31 cellular contexts compared by ENCODE assay signal in the genomic region with DNA sequence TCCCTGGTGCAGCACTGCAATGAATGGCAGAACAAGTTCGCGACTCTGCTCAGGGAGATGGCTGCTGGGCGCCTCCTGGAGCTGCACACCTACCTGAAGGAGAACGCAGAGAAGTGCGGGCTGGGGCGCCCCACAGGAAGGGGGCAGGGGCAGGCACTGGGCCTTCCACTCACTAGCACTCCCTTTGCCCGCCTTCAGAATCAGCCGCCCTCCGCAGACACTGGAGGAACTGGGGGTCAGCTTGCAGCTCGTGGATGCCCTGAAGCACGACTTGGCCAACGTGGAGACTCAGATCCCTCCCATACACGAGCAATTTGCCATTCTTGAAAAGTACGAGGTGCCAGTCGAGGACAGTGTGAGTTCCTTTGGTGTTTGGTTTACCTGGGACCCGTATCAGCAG. TPM values are rescaled to one million over a fixed set of nuclear protein-coding genes. Genes with fewer than 3 reads are reported as not detected.
"Had no signal": no experiment of that assay in that cellular context is flagged by ENCODE, and none has a peak within 500 bp of the region (broad histone marks: within the 10 kb centered on the region; RNA-seq: fewer than 3 reads in every experiment).

No MANE protein-coding gene starts in this region.

- H3K4me1 Mint-ChIP-seq: activated T-helper 17 cell treated with anti-CD3 and anti-CD28 coated beads, Interleukin-2, amount 50 U/mL, for 72 hours; central memory CD8-positive, alpha-beta T cell had no signal

- H3K4me1 ChIP-seq: esophagus muscularis mucosa, foreskin keratinocyte, gastrocnemius medialis, heart left ventricle had no signal

- H3K36me3 ChIP-seq: brain microvascular endothelial cell, esophagus muscularis mucosa, gastrocnemius medialis, heart left ventricle had no signal

- DNase-seq: activated CD4-positive, alpha-beta T cell treated with anti-CD3 and anti-CD28 coated beads for 1 hour; activated CD4-positive, alpha-beta T cell treated with anti-CD3 and anti-CD28 coated beads for 48 hours; activated CD4-positive, alpha-beta T cell treated with anti-CD3 and anti-CD28 coated beads, Interleukin-2, amount 50 U/mL, for 1 hour; activated CD4-positive, alpha-beta T cell treated with anti-CD3 and anti-CD28 coated beads, Interleukin-2, amount 50 U/mL, for 48 hours; activated CD8-positive, alpha-beta memory T cell treated with anti-CD3 and anti-CD28 coated beads for 24 hours; activated CD8-positive, alpha-beta T cell treated with anti-CD3 and anti-CD28 coated beads for 36 hours; activated effector memory CD4-positive, alpha-beta T cell treated with Interleukin-2 at 50 U/mL for 16 hours; activated gamma-delta T cell treated with Interleukin-2 at 50 U/mL for 16 hours; activated naive CD4-positive, alpha-beta T cell treated with anti-CD3 and anti-CD28 coated beads, Interleukin-2, amount 50 U/mL, for 16 hours; activated naive CD4-positive, alpha-beta T cell treated with Interleukin-2 at 50 U/mL for 16 hours; activated T-cell treated with anti-CD3 and anti-CD28 coated beads, Interleukin-2, amount 50 U/mL, for 4 hours; amniotic stem cell; anterior cingulate cortex; brain microvascular endothelial cell; cortex of kidney; dermis blood vessel endothelial cell; effector CD4-positive, alpha-beta T cell; effector memory CD8-positive, alpha-beta T cell; erythroblast; foreskin keratinocyte; gastrocnemius medialis; glutamatergic neuron; heart left ventricle; T-helper 2 cell had no signal

- H3K27ac Mint-ChIP-seq: activated CD8-positive, alpha-beta T cell treated with anti-CD3 and anti-CD28 coated beads for 36 hours; activated naive CD8-positive, alpha-beta T cell; activated T-helper 17 cell treated with anti-CD3 and anti-CD28 coated beads, Interleukin-2, amount 50 U/mL, for 72 hours; effector memory CD8-positive, alpha-beta T cell had no signal

- H3K27me3 Mint-ChIP-seq: activated naive CD8-positive, alpha-beta T cell had no signal

- H3K27me3 ChIP-seq: brain microvascular endothelial cell, esophagus muscularis mucosa, foreskin keratinocyte, gastrocnemius medialis had no signal

- H3K4me3 ChIP-seq: esophagus muscularis mucosa, gastrocnemius medialis, heart left ventricle had no signal

- FAIRE-seq: astrocyte, colon had no signal

- H3K4me3 Mint-ChIP-seq: activated CD8-positive, alpha-beta T cell treated with anti-CD3 and anti-CD28 coated beads for 36 hours; activated naive CD8-positive, alpha-beta T cell; activated T-cell treated with anti-CD3 and anti-CD28 coated beads, Interleukin-2, amount 50 U/mL, for 4 hours; activated T-helper 17 cell treated with anti-CD3 and anti-CD28 coated beads, Interleukin-2, amount 50 U/mL, for 72 hours; central memory CD8-positive, alpha-beta T cell; effector memory CD8-positive, alpha-beta T cell had no signal

- H3K27ac ChIP-seq: brain microvascular endothelial cell, esophagus muscularis mucosa, foreskin keratinocyte, gastrocnemius medialis, heart left ventricle had no signal

- H3K36me3 Mint-ChIP-seq: activated naive CD8-positive, alpha-beta T cell had no signal

- ATAC-seq: activated CD8-positive, alpha-beta T cell treated with anti-CD3 and anti-CD28 coated beads for 36 hours; activated T-cell treated with anti-CD3 and anti-CD28 coated beads, Interleukin-2, amount 50 U/mL, for 4 hours; activated T-helper 17 cell treated with anti-CD3 and anti-CD28 coated beads, Interleukin-2, amount 50 U/mL, for 72 hours; effector memory CD8-positive, alpha-beta T cell; foreskin keratinocyte; gastrocnemius medialis; heart left ventricle had no signal

- H3K9me3 Mint-ChIP-seq: activated CD8-positive, alpha-beta T cell treated with anti-CD3 and anti-CD28 coated beads for 36 hours; activated T-cell treated with anti-CD3 and anti-CD28 coated beads, Interleukin-2, amount 50 U/mL, for 4 hours; activated T-helper 17 cell treated with anti-CD3 and anti-CD28 coated beads, Interleukin-2, amount 50 U/mL, for 72 hours; central memory CD8-positive, alpha-beta T cell; effector memory CD8-positive, alpha-beta T cell had no signal

- H3K9me3 ChIP-seq: esophagus muscularis mucosa, gastrocnemius medialis, heart left ventricle had no signal

RNA-seq across cellular contexts. Expression of a gene that starts 46.4 kb away (rescaled TPM):
- total RNA-seq: activated CD8-positive, alpha-beta T cell treated with anti-CD3 and anti-CD28 coated beads for 36 hours; activated T-cell treated with anti-CD3 and anti-CD28 coated beads, Interleukin-2, amount 50 U/mL, for 4 hours; dermis blood vessel endothelial cell; gastrocnemius medialis; T-helper 1 cell treated with Interleukin-12 subunit alpha and Interleukin-12 subunit beta and Interleukin-4 antibody, amounts not matched to agents 30 ng/mL and 1 ng/mL, for 36 hours had no signal

RNA-seq across cellular contexts. Expression of a gene that starts 58.9 kb away (rescaled TPM):
- total RNA-seq: activated CD8-positive, alpha-beta T cell treated with anti-CD3 and anti-CD28 coated beads for 36 hours; activated T-helper 17 cell treated with anti-CD3 and anti-CD28 coated beads, Interleukin-2, amount 50 U/mL, for 72 hours; T-helper 1 cell treated with Interleukin-12 subunit alpha and Interleukin-12 subunit beta and Interleukin-4 antibody, amounts not matched to agents 30 ng/mL and 1 ng/mL, for 36 hours had no signal
